ENCODE assay signal across 1 cellular context in the genomic region with DNA sequence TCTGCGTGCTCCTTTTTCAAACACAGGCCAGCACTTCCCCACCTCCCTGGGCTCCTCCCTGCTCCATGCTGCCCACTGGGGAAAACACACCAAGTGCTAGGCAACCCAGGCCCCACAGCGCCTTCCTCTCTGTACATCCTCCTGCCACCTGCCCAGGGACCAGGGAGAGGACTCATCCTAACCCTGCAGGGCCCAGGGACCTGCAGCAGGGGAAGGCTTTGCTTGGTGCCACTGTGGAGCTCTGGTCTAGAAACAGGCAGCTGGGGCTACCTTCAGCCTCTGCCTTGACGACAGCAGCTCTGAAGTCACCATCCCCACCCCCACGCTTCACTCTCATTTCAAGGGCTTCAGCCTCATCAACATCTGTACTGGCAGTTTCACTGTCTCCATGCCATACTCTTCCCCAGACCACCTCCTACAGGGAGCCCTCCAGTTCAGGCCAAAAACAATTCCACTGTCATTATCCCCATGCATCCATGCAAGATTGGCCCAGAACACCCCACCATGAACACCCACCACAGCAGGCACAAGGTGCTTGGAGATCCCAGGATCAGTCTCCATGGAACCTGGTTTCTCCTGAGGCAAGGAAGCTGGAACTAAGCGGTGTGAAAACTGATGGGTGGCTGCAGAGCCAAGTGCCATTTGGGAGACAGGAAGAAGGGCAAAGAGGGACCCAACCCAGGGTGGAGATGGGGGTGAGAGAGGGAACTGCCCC.
TF ChIP-seq lines count a peak whose summit lies in the region.

No MANE protein-coding gene starts in this region.

TF ChIP-seq in IMR-90, 13 proteins besides CTCF, POLR2A, EP300 and RAD21:
- TF ChIP-seq SMC3 (IDR thresholded peaks at IDR 0.05; ENCODE audit: low read depth, low read length): no peak
- TF ChIP-seq CHD1 (IDR thresholded peaks at IDR 0.05; ENCODE audit: low read depth, low read length): no peak
- no peak for TF ChIP-seq MAFK (IDR thresholded peaks at IDR 0.05; ENCODE audit: low read depth, low read length)
- TF ChIP-seq RCOR1 (IDR thresholded peaks at IDR 0.05; ENCODE audit: insufficient replicate concordance, low read length): no peak
- TF ChIP-seq MXI1 (IDR thresholded peaks at IDR 0.05; ENCODE audit: borderline replicate concordance, low read depth, low read length): no peak
- no peak for TF ChIP-seq RFX5 (IDR thresholded peaks at IDR 0.05; ENCODE audit: low read depth, low read length)
- no peak for TF ChIP-seq NFE2L2 (IDR thresholded peaks at IDR 0.05; ENCODE audit: low read depth, low read length)
- no peak for TF ChIP-seq CEBPB (IDR thresholded peaks at IDR 0.05; ENCODE audit: low read depth, low read length)
- TF ChIP-seq FOS (IDR thresholded peaks at IDR 0.05; ENCODE audit: low read depth, low read length): no peak
- no peak for TF ChIP-seq MAZ (IDR thresholded peaks at IDR 0.05; ENCODE audit: borderline replicate concordance, low read depth, low read length)
- no peak for TF ChIP-seq ELK1 (IDR thresholded peaks at IDR 0.05; ENCODE audit: borderline replicate concordance, low read depth, low read length)
- no peak for TF ChIP-seq BHLHE40 (IDR thresholded peaks at IDR 0.05; ENCODE audit: low read depth, low read length)
- TF ChIP-seq, protein P1, sequence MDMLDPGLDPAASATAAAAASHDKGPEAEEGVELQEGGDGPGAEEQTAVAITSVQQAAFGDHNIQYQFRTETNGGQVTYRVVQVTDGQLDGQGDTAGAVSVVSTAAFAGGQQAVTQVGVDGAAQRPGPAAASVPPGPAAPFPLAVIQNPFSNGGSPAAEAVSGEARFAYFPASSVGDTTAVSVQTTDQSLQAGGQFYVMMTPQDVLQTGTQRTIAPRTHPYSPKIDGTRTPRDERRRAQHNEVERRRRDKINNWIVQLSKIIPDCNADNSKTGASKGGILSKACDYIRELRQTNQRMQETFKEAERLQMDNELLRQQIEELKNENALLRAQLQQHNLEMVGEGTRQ (IDR thresholded peaks at IDR 0.05; ENCODE audit: low read depth, low read length): no peak
